24 cellular contexts compared by ENCODE assay signal in genomic region chr13:73064991-73065390, GRCh38. TPM values are rescaled to one million over a fixed set of nuclear protein-coding genes. Genes with fewer than 3 reads are reported as not detected.
DNase-seq lines count a peak whose midpoint lies in the region; ATAC-seq and TF ChIP-seq lines count a peak whose summit lies in the region.
"Had no signal": no experiment of that assay in that cellular context is flagged by ENCODE, and none has a peak within 500 bp of the region (broad histone marks: within the 10 kb centered on the region; RNA-seq: fewer than 3 reads in every experiment).

No MANE protein-coding gene starts in this region.

- TF ChIP-seq CTCF in Caco-2 (IDR thresholded peaks at IDR 0.05; ENCODE audit: insufficient read depth in 1 of 2, low read depth in 1 of 2, low read length in 1 of 2, severe bottlenecking in 1 of 2, unreplicated experiment in 1 of 2) (no peak), epithelial cell of esophagus (IDR thresholded peaks at IDR 0.05; ENCODE audit: insufficient read depth, low read depth, low read length, missing control alignments) (no peak), neutrophil (IDR thresholded peaks at IDR 0.05) (no peak), BE2C (IDR thresholded peaks at IDR 0.05; ENCODE audit: low read depth, low read length) (no peak), testis (IDR thresholded peaks at IDR 0.05) (no peak)

- no peak for TF ChIP-seq POLR2A in erythroblast (IDR thresholded peaks at IDR 0.05; ENCODE audit: low read length)
- TF ChIP-seq POLR2A in testis (IDR thresholded peaks at IDR 0.05) = no peak

- H3K36me3 ChIP-seq in Caco-2 (ENCODE audit: control insufficient read depth, insufficient read depth, low read length) = 0 out of 2 replicates have a peak, but pooled peaks cover 8% of the 10 kb centered on the region
- peaks cover 64% of the 10 kb centered on the region for H3K36me3 ChIP-seq in neutrophil
- H3K36me3 ChIP-seq in BE2C = no peaks in the 10 kb centered on the region
- no peaks in the 10 kb centered on the region for H3K36me3 ChIP-seq in testis (ENCODE audit: low read depth, missing control alignments)
- H3K36me3 ChIP-seq: thoracic aorta had no signal

- CTCF ChIA-PET in Caco-2 (lab: Charles Lee) = no interaction called here

- H3K4me1 ChIP-seq in Caco-2 (peaks cover 77% of the 10 kb centered on the region), neutrophil (ENCODE audit: control insufficient read depth in 1 of 2, insufficient read depth in 1 of 2, low read depth in 1 of 2, low read length in 1 of 2) (peaks cover 28 to 35% of the 10 kb centered on the region in 2 experiments), BE2C (no peaks in the 10 kb centered on the region; the same call in 1 of the 2 replicates), testis (no peaks in the 10 kb centered on the region)

- H3K27ac ChIP-seq in neutrophil = peak overlapping the region; percentile 23
- H3K27ac ChIP-seq in testis = no peak overlapping the region
- H3K27ac ChIP-seq: heart left ventricle, thoracic aorta had no signal

- H3K9me3 ChIP-seq in Caco-2 (no peaks in the 10 kb centered on the region), neutrophil (no peaks in the 10 kb centered on the region), BE2C (no peaks in the 10 kb centered on the region), testis (no peaks in the 10 kb centered on the region)
- H3K9me3 ChIP-seq: heart left ventricle, thoracic aorta had no signal

- no TSS peak for BruUV-seq in Caco-2 (replicated peaks; lab: Mats Ljungman, UMichigan)

- intact Hi-C loops in Caco-2 (cut with micrococcal nuclease; ENCODE audit: unreplicated experiment) = loop anchor here (5.0 kb wide), 1 partner anchor 332 kb away; no protein-coding TSS in a partner anchor
- intact Hi-C loops in testis (cut with DNase I; ENCODE audit: low total_unique reads) = no loop called here

- ATAC-seq in GM18502 (IDR thresholded peaks at IDR 0.05; ENCODE audit: poor library complexity, unreplicated experiment) = no peak
- ATAC-seq: heart left ventricle; K562; naive thymus-derived CD4-positive, alpha-beta T cell; Right ventricle myocardium inferior; sciatic nerve; T-cell had no signal

- peak overlapping the region; percentile 55 for H3K27ac Mint-ChIP-seq in Caco-2 (ENCODE audit: unreplicated experiment)
- H3K27ac Mint-ChIP-seq: activated naive CD4-positive, alpha-beta T cell treated with anti-CD3 and anti-CD28 coated beads, Interleukin-2, amount 50 U/mL, for 24 hours; activated T-helper 1 cell treated with anti-CD3 and anti-CD28 coated beads, Interleukin-12 subunit alpha, Interleukin-12 subunit beta, Interleukin-2, Interleukin-4 antibody, amounts not matched to agents 30 ng/mL and 10 ng/mL and 1 ng/mL, durations not matched to agents 14 hours and 24 hours and 36 hours; CD4-positive, alpha-beta T cell; naive thymus-derived CD4-positive, alpha-beta T cell; T-cell had no signal

- WGBS in testis, 2 donors = 67 to 74% methylated on average over 2 of the region's 2 CpGs

- H3K4me3 ChIP-seq in Caco-2 (ENCODE audit: low read depth, low read length) (no peak overlapping the region), epithelial cell of esophagus (ENCODE audit: low read length) (peak overlapping the region; percentile 91), neutrophil (ENCODE audit: low read depth in 1 of 2, low read length in 1 of 2) (no peak overlapping the region), BE2C (ENCODE audit: low read depth, low read length) (no peak overlapping the region), testis (no peak overlapping the region)
- H3K4me3 ChIP-seq: heart left ventricle, K562, lung, thoracic aorta had no signal

- H3K27me3 Mint-ChIP-seq in Caco-2 (ENCODE audit: insufficient read depth, unreplicated experiment) = no peaks in the 10 kb centered on the region
- H3K27me3 Mint-ChIP-seq: activated naive CD4-positive, alpha-beta T cell treated with anti-CD3 and anti-CD28 coated beads, Interleukin-2, amount 50 U/mL, for 24 hours; CD4-positive, alpha-beta T cell had no signal

- peaks cover 94% of the 10 kb centered on the region for H3K36me3 Mint-ChIP-seq in Caco-2 (ENCODE audit: insufficient read depth, unreplicated experiment)
- H3K36me3 Mint-ChIP-seq: activated naive CD4-positive, alpha-beta T cell treated with anti-CD3 and anti-CD28 coated beads, Interleukin-2, amount 50 U/mL, for 24 hours had no signal

- peaks cover 43% of the 10 kb centered on the region for H3K4me1 Mint-ChIP-seq in Caco-2 (ENCODE audit: low read depth, unreplicated experiment)

- peak overlapping the region; percentile 54 for H3K4me3 Mint-ChIP-seq in Caco-2 (ENCODE audit: unreplicated experiment)
- H3K4me3 Mint-ChIP-seq: activated naive CD4-positive, alpha-beta T cell treated with anti-CD3 and anti-CD28 coated beads, Interleukin-2, amount 50 U/mL, for 24 hours; activated T-helper 1 cell treated with anti-CD3 and anti-CD28 coated beads, Interleukin-12 subunit alpha, Interleukin-12 subunit beta, Interleukin-2, Interleukin-4 antibody, amounts not matched to agents 30 ng/mL and 10 ng/mL and 1 ng/mL, durations not matched to agents 14 hours and 24 hours and 36 hours; CD4-positive, alpha-beta T cell; naive thymus-derived CD4-positive, alpha-beta T cell; T-cell had no signal

- POLR2A ChIA-PET in Caco-2 (lab: Charles Lee) = no interaction called here

- H3K27me3 ChIP-seq in Caco-2 (replicated peaks; ENCODE audit: control insufficient read depth, insufficient read depth, low read length) = no peaks in the 10 kb centered on the region
- no peaks in the 10 kb centered on the region for H3K27me3 ChIP-seq in neutrophil
- no peaks in the 10 kb centered on the region; the same call in 1 of the 2 replicates for H3K27me3 ChIP-seq in BE2C
- no peaks in the 10 kb centered on the region for H3K27me3 ChIP-seq in testis

- DNase-seq in Caco-2 = no peak
- DNase-seq in NCI-H146 treated with DMSO at 0.1 percent for 48 hours (lab: John Stamatoyannopoulos, UW; ENCODE audit: unreplicated experiment) = peak; percentile 53
- DNase-seq in epithelial cell of esophagus (ENCODE audit: low read depth) = no peak
- DNase-seq in BE2C = no peak
- no peak for DNase-seq in erythroblast (lab: John Stamatoyannopoulos, UW)
- no peak for DNase-seq in testis
- DNase-seq: activated CD4-positive, alpha-beta T cell treated with anti-CD3 and anti-CD28 coated beads for 48 hours; aorta; CD4-positive, alpha-beta T cell; DMS79; effector memory CD4-positive, alpha-beta T cell; heart left ventricle; naive thymus-derived CD4-positive, alpha-beta T cell; NCI-H1694 treated with DMSO at 0.1 percent for 48 hours; T-cell had no signal

- no peaks in the 10 kb centered on the region for H3K9me3 Mint-ChIP-seq in Caco-2 (ENCODE audit: unreplicated experiment)
- H3K9me3 Mint-ChIP-seq: activated naive CD4-positive, alpha-beta T cell treated with anti-CD3 and anti-CD28 coated beads, Interleukin-2, amount 50 U/mL, for 24 hours; activated T-helper 1 cell treated with anti-CD3 and anti-CD28 coated beads, Interleukin-12 subunit alpha, Interleukin-12 subunit beta, Interleukin-2, Interleukin-4 antibody, amounts not matched to agents 30 ng/mL and 10 ng/mL and 1 ng/mL, durations not matched to agents 14 hours and 24 hours and 36 hours; CD4-positive, alpha-beta T cell; naive thymus-derived CD4-positive, alpha-beta T cell; T-cell had no signal

RNA-seq across cellular contexts. Expression of gene KLF5, which starts 6.2 kb away (rescaled TPM):
- total RNA-seq in Caco-2 (2022) (80.1 and 103 TPM in 2 replicates), testis (10 to 100 TPM; 17.2 to 25.2 TPM)
- 0.40 TPM for polyA plus RNA-seq in BE2C (2012; ENCODE audit: insufficient read depth, insufficient read length, low read depth)
- polyA plus RNA-seq in testis (ENCODE audit: insufficient read depth, low read depth, low replicate concordance) = 92.6 TPM
